In genomic region chrX:83305381-83305780, GRCh38 we compare ENCODE assay signal across 33 cellular contexts.
"Had no signal": no experiment of that assay in that cellular context is flagged by ENCODE, and none has a peak within 500 bp of the region (broad histone marks: within the 10 kb centered on the region; RNA-seq: fewer than 3 reads in every experiment).

No MANE protein-coding gene starts in this region.

- H3K27me3 ChIP-seq: adrenal gland, ascending aorta, body of pancreas, brain microvascular endothelial cell, breast epithelium, cardiac muscle cell had no signal

- H3K36me3 ChIP-seq: adrenal gland, ascending aorta, brain microvascular endothelial cell, breast epithelium, cardiac muscle cell had no signal

- DNase-seq: activated effector memory CD4-positive, alpha-beta T cell treated with anti-CD3 and anti-CD28 coated beads, Interleukin-2, amount 50 U/mL, for 16 hours; activated effector memory CD4-positive, alpha-beta T cell treated with Interleukin-2 at 50 U/mL for 16 hours; activated gamma-delta T cell; activated gamma-delta T cell treated with Interleukin-2 at 50 U/mL for 16 hours; activated naive CD4-positive, alpha-beta T cell; activated naive CD4-positive, alpha-beta T cell treated with anti-CD3 and anti-CD28 coated beads for 36 hours; activated naive CD4-positive, alpha-beta T cell treated with anti-CD3 and anti-CD28 coated beads, Interleukin-2, amount 10 ng/mL, durations not matched to agents 7 days and 5 days; activated naive CD4-positive, alpha-beta T cell treated with anti-CD3 and anti-CD28 coated beads, Interleukin-2, amount 50 U/mL, for 16 hours; activated naive CD4-positive, alpha-beta T cell treated with Interleukin-2 at 50 U/mL for 16 hours; activated naive CD8-positive, alpha-beta T cell treated with anti-CD3 and anti-CD28 coated beads for 36 hours; activated naive CD8-positive, alpha-beta T cell treated with anti-CD3 and anti-CD28 coated beads, Interleukin-2, amount 10 ng/mL, durations not matched to agents 7 days and 5 days; activated naive CD8-positive, alpha-beta T cell treated with anti-CD3 and anti-CD28 coated beads, Interleukin-2, amount 50 U/mL, for 24 hours; activated T-cell treated with anti-CD3 and anti-CD28 coated beads, Interleukin-2, amount 50 U/mL, for 1 hour; activated T-cell treated with anti-CD3 and anti-CD28 coated beads, Interleukin-2, amount 50 U/mL, for 24 hours; activated T-cell treated with anti-CD3 and anti-CD28 coated beads, Interleukin-2, amount 50 U/mL, for 4 hours; activated T-cell treated with anti-CD3 and anti-CD28 coated beads, Interleukin-2, amount 50 U/mL, for 48 hours; activated T-cell treated with anti-CD3 and anti-CD28 coated beads, Interleukin-2, amount 50 U/mL, for 72 hours; adrenal gland; amniotic stem cell; amygdala; anterior cingulate cortex; aorta; body of pancreas; brain microvascular endothelial cell; caudate nucleus; central memory CD4-positive, alpha-beta T cell; cerebellar nuclear complex had no signal

- ATAC-seq: activated naive CD4-positive, alpha-beta T cell treated with anti-CD3 and anti-CD28 coated beads, Interleukin-2, amount 50 U/mL, for 72 hours; activated naive CD8-positive, alpha-beta T cell treated with anti-CD3 and anti-CD28 coated beads, Interleukin-2, amount 50 U/mL, for 24 hours; activated T-cell treated with anti-CD3 and anti-CD28 coated beads, Interleukin-2, amount 50 U/mL, for 4 hours; activated T-cell treated with anti-CD3 and anti-CD28 coated beads, Interleukin-2, amount 50 U/mL, for 72 hours; activated T-helper 17 cell treated with anti-CD3 and anti-CD28 coated beads, Interleukin-2, amount 50 U/mL, for 72 hours; body of pancreas had no signal

- H3K4me3 ChIP-seq: adrenal gland, ascending aorta, body of pancreas, breast epithelium, cardiac muscle cell had no signal

- FAIRE-seq: bronchial epithelial cell had no signal

- H3K4me1 ChIP-seq: adrenal gland, ascending aorta, body of pancreas, breast epithelium had no signal

- H3K27ac ChIP-seq: adrenal gland, ascending aorta, body of pancreas, brain microvascular endothelial cell, breast epithelium, cardiac muscle cell had no signal

- H3K9me3 ChIP-seq: adrenal gland, body of pancreas had no signal
